8 cellular contexts compared by ENCODE assay signal in the genomic region with DNA sequence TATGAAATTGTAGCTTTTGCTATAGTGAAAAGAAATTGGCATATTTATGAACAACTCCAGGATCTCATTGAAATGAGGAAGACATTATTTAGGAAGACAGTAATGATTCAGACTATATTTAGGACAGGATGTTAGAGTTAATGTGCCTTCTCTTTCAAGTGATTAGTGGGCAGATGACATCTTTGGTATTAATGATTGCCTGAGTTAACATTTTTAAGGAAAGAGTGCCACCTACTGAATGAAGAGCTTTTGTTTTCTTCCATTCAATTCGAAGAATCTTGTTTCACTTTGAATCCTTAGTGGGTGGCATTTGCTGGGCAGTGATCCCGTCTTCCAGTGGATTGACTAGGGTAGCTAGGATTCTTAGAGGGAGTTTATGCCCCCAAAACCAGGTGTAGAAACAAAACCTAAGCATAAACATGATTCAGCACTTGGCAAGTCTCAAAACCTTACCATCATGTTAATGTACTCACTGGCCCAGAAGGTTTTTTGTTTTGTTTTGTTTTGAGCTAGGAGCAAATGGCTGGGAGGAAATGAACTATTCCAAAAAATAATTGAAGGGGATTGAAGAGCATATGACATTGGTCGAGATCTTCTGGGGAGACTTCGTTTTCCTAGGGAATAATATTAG. TPM values are rescaled to one million over a fixed set of nuclear protein-coding genes. Genes with fewer than 3 reads are reported as not detected.
A peak's percentile ranks its signal among the peaks of the same experiment; 100 is the strongest.
DNase-seq lines count a peak whose midpoint lies in the region; ATAC-seq and TF ChIP-seq lines count a peak whose summit lies in the region.

No MANE protein-coding gene starts in this region.

- no peak for DNase-seq in activated naive CD4-positive, alpha-beta T cell treated with anti-CD3 and anti-CD28 coated beads, Interleukin-2, amount 10 ng/mL, durations not matched to agents 7 days and 5 days
- DNase-seq in activated naive CD4-positive, alpha-beta T cell (lab: John Stamatoyannopoulos, UW), result no peak
- DNase-seq in OCI-LY7 (ENCODE audit: low spot score) (peak; percentile 70), chondrocyte (ENCODE audit: low spot score) (no peak), lung (ENCODE audit: low spot score) (no peak), upper lobe of right lung (no peak)

- peak overlapping the region; percentile 28 for H3K4me3 ChIP-seq in OCI-LY7 (ENCODE audit: low read depth, low read length, poor library complexity, severe bottlenecking)
- no peak overlapping the region for H3K4me3 ChIP-seq in lung
- no peak overlapping the region for H3K4me3 ChIP-seq in upper lobe of right lung

- no peaks in the 10 kb centered on the region for H3K9me2 ChIP-seq in OCI-LY7 (ENCODE audit: insufficient read depth, low read length)

- H4K20me1 ChIP-seq in OCI-LY7 (ENCODE audit: insufficient read depth, low read length), result peaks cover 33% of the 10 kb centered on the region

- CTCF ChIA-PET in activated naive CD4-positive, alpha-beta T cell treated with anti-CD3 and anti-CD28 coated beads, Interleukin-2, amount 10 ng/mL, durations not matched to agents 7 days and 5 days (lab: Charles Lee), result interaction anchor here (0.6 to 7.7 kb wide), 27 partner anchors 9 to 903 kb away, joined by 3 to 141 read pairs (median 5); no protein-coding TSS in a partner anchor
- CTCF ChIA-PET in OCI-LY7 (lab: Charles Lee; ENCODE audit: unreplicated experiment), result interaction anchor here (0.8 to 2.4 kb wide), 4 partner anchors 168 to 568 kb away, joined by 3 to 8 read pairs (median 6); no protein-coding TSS in a partner anchor

- POLR2A ChIA-PET in OCI-LY7 (lab: Charles Lee), result interaction anchor here (0.7 to 3.2 kb wide), 13 partner anchors 11 to 568 kb away, joined by 3 to 21 read pairs (median 4); no protein-coding TSS in a partner anchor

- H3K27me3 Mint-ChIP-seq in activated naive CD4-positive, alpha-beta T cell treated with anti-CD3 and anti-CD28 coated beads, Interleukin-2, amount 10 ng/mL, durations not matched to agents 7 days and 5 days, result no peaks in the 10 kb centered on the region
- H3K27me3 Mint-ChIP-seq in chondrocyte (ENCODE audit: low read depth), result no peaks in the 10 kb centered on the region

- 22 to 41% methylated on average over 4 of the region's 4 CpGs for WGBS in lung, 2 donors

- peaks cover 98% of the 10 kb centered on the region for H3K79me2 ChIP-seq in OCI-LY7 (ENCODE audit: insufficient read depth, low read depth, low read length)

- peaks cover 11% of the 10 kb centered on the region; the same call in 1 of the 2 replicates for H3K36me3 ChIP-seq in OCI-LY7 (ENCODE audit: insufficient read depth, low read length)
- no peaks in the 10 kb centered on the region for H3K36me3 ChIP-seq in lung (ENCODE audit: control insufficient read depth in 2 of 2, insufficient read depth in 2 of 2, low read length in 2 of 2)
- H3K36me3 ChIP-seq in upper lobe of right lung, result no peaks in the 10 kb centered on the region

- BruUV-seq in OCI-LY7 (replicated peaks; lab: Mats Ljungman, UMichigan), result no TSS peak

- TF ChIP-seq CTCF in OCI-LY7 (conservative IDR thresholded peaks at IDR 0.05; ENCODE audit: low read length) (peak; percentile 87), chondrocyte (IDR thresholded peaks at IDR 0.05) (peak; percentile 93), lung (IDR thresholded peaks at IDR 0.05; ENCODE audit: control extremely low read depth, extremely low read depth) (peak; percentile 49), upper lobe of right lung (IDR thresholded peaks at IDR 0.05) (peak; percentile 61)

- H3K27me3 ChIP-seq in lung (ENCODE audit: control insufficient read depth, insufficient read depth), result no peaks in the 10 kb centered on the region
- H3K27me3 ChIP-seq in upper lobe of right lung, result no peaks in the 10 kb centered on the region

- peak overlapping the region; percentile 66 for H3K27ac Mint-ChIP-seq in activated naive CD4-positive, alpha-beta T cell treated with anti-CD3 and anti-CD28 coated beads, Interleukin-2, amount 10 ng/mL, durations not matched to agents 7 days and 5 days
- peak overlapping the region; percentile 45 for H3K27ac Mint-ChIP-seq in chondrocyte (ENCODE audit: unreplicated experiment)

- H3K4me1 ChIP-seq in OCI-LY7 (ENCODE audit: insufficient read depth, low read length, poor library complexity, severe bottlenecking), result peaks cover 42% of the 10 kb centered on the region
- peaks cover 4 to 14% of the 10 kb centered on the region in 2 donors for H3K4me1 ChIP-seq in lung (ENCODE audit: control insufficient read depth in 2 of 2, insufficient read depth in 2 of 2, low read length in 2 of 2)
- peaks cover 22% of the 10 kb centered on the region for H3K4me1 ChIP-seq in upper lobe of right lung

- peak overlapping the region; percentile 64 for H3K4me2 ChIP-seq in OCI-LY7 (ENCODE audit: low read length)

- H3K9me3 ChIP-seq in OCI-LY7 (ENCODE audit: low read length) (no peaks in the 10 kb centered on the region), lung (ENCODE audit: control insufficient read depth in 2 of 2, insufficient read depth in 1 of 2, low read length in 1 of 2) (no peaks in the 10 kb centered on the region), upper lobe of right lung (no peaks in the 10 kb centered on the region)

- no peaks in the 10 kb centered on the region for H3K9me3 Mint-ChIP-seq in activated naive CD4-positive, alpha-beta T cell treated with anti-CD3 and anti-CD28 coated beads, Interleukin-2, amount 10 ng/mL, durations not matched to agents 7 days and 5 days
- no peaks in the 10 kb centered on the region for H3K9me3 Mint-ChIP-seq in chondrocyte (ENCODE audit: low read depth)

- H3K4me1 Mint-ChIP-seq in activated naive CD4-positive, alpha-beta T cell treated with anti-CD3 and anti-CD28 coated beads, Interleukin-2, amount 10 ng/mL, durations not matched to agents 7 days and 5 days, result peaks cover 82% of the 10 kb centered on the region
- H3K4me1 Mint-ChIP-seq in chondrocyte (ENCODE audit: low read depth), result peaks cover 56% of the 10 kb centered on the region

- peak overlapping the region; percentile 3 for H3K4me3 Mint-ChIP-seq in activated naive CD4-positive, alpha-beta T cell treated with anti-CD3 and anti-CD28 coated beads, Interleukin-2, amount 10 ng/mL, durations not matched to agents 7 days and 5 days
- no peak overlapping the region for H3K4me3 Mint-ChIP-seq in chondrocyte (ENCODE audit: unreplicated experiment)

- peak overlapping the region; percentile 3 for H3K27ac ChIP-seq in OCI-LY7 (ENCODE audit: low read depth, low read length, poor library complexity, severe bottlenecking)
- H3K27ac ChIP-seq in lung (ENCODE audit: low read depth in 1 of 2, low read length in 1 of 2), result no peak overlapping the region
- H3K27ac ChIP-seq in upper lobe of right lung, result peak overlapping the region; percentile 43

- intact Hi-C loops in OCI-LY7 (cut with micrococcal nuclease; ENCODE audit: unreplicated experiment) (loop anchor here (1.0 to 2.0 kb wide), 2 partner anchors 360 to 568 kb away; no protein-coding TSS in a partner anchor), upper lobe of right lung (cut with DNase I) (loop anchor here (5.0 kb wide), 1 partner anchor 566 kb away; no protein-coding TSS in a partner anchor)

- peaks cover 28% of the 10 kb centered on the region for H3K36me3 Mint-ChIP-seq in activated naive CD4-positive, alpha-beta T cell treated with anti-CD3 and anti-CD28 coated beads, Interleukin-2, amount 10 ng/mL, durations not matched to agents 7 days and 5 days
- H3K36me3 Mint-ChIP-seq in chondrocyte (ENCODE audit: low read depth), result no peaks in the 10 kb centered on the region

- H2AFZ ChIP-seq in OCI-LY7 (ENCODE audit: low read length), result no peak overlapping the region

- ATAC-seq in HG02981 (IDR thresholded peaks at IDR 0.05; ENCODE audit: unreplicated experiment) (peak; percentile 75), lung (ENCODE audit: insufficient read depth, low FRiP score) (peak; percentile 14), upper lobe of right lung (peak; percentile 80), HG02588 (IDR thresholded peaks at IDR 0.05; ENCODE audit: unreplicated experiment) (no peak)

RNA-seq across cellular contexts. Expression of a gene that starts 23.2 kb away (rescaled TPM):
- total RNA-seq in OCI-LY7 (2014; rRNA removed; shearing (Covaris generic)), result 25.9 and 29.9 TPM in 2 replicates
- total RNA-seq in OCI-LY7 (2022) (29.4 and 31.5 TPM in 2 replicates), chondrocyte (14.2 to 14.8 TPM (median 14.6 TPM) in 3 replicates), lung (10 to 100 TPM; 21.4 to 55.2 TPM), upper lobe of right lung (20.3 TPM)
- polyA plus RNA-seq in lung, result 10 to 100 TPM in 1 of 2 donors, 1 to 10 TPM in 1; 7.7 to 10.6 TPM

Comparison
In these comparisons a context has a peak if more than half of its experiments do, and no peak if none do; other contexts are left out.
1. H3K27ac ChIP-seq: peak in OCI-LY7 (single experiment) and upper lobe of right lung (single experiment); none in lung (0 of 2).
2. Peak in every context shown above with its lines, with median percentiles within 50 percentile points of each other: CTCF ChIP-seq.